6 cellular contexts compared by ENCODE assay signal in genomic region chr6:149922091-149922490, GRCh38. TPM values are rescaled to one million over a fixed set of nuclear protein-coding genes. Genes with fewer than 3 reads are reported as not detected.
A peak's percentile ranks its signal among the peaks of the same experiment; 100 is the strongest.
DNase-seq lines count a peak whose midpoint lies in the region; ATAC-seq and TF ChIP-seq lines count a peak whose summit lies in the region.
"Not testable (repeated sequence)": the region's sequence is repeated elsewhere in the genome, so short reads cannot be mapped to it uniquely, and the experiment has no call there.

No MANE protein-coding gene starts in this region.

- CTCF ChIA-PET in Caco-2 (lab: Charles Lee); naive thymus-derived CD4-positive, alpha-beta T cell (lab: Charles Lee): not testable (repeated sequence)

- not testable (repeated sequence) for H3K4me1 ChIP-seq in Caco-2; fibroblast of lung (ENCODE audit: control insufficient read depth, extremely low read depth, insufficient read depth, low read length); naive thymus-derived CD4-positive, alpha-beta T cell (ENCODE audit: control insufficient read depth in 2 of 2, insufficient read depth in 2 of 2, low read length in 2 of 2)
- peaks cover 4 to 14% of the 10 kb centered on the region in 2 donors for H3K4me1 ChIP-seq in thoracic aorta (ENCODE audit: control insufficient read depth in 1 of 2, low read depth in 2 of 2)

- H3K4me3 ChIP-seq in Caco-2 (ENCODE audit: low read depth, low read length) (peak overlapping the region; percentile 32), fibroblast of lung (replicated peaks in 1 of 4; ENCODE audit: control extremely low read depth in 1 of 4, insufficient read depth in 1 of 4, low read depth in 3 of 4, low read length in 4 of 4) (peak overlapping the region in 2 of 4 experiments; percentile 14 to 76), thoracic aorta (peak overlapping the region; percentile 69)
- H3K4me3 ChIP-seq in naive thymus-derived CD4-positive, alpha-beta T cell (ENCODE audit: low read length): not testable (repeated sequence)

- not testable (repeated sequence) for H3K9me3 ChIP-seq in Caco-2; fibroblast of lung (ENCODE audit: control insufficient read depth, insufficient read depth, low read depth, low read length); naive thymus-derived CD4-positive, alpha-beta T cell (ENCODE audit: control insufficient read depth in 2 of 3, low read length in 3 of 3); thoracic aorta

- peak overlapping the region; percentile 81 for H3K4me3 Mint-ChIP-seq in Caco-2 (ENCODE audit: unreplicated experiment)
- peak overlapping the region; percentile 44 for H3K4me3 Mint-ChIP-seq in T-helper 2 cell treated with Interferon-gamma antibody and Interleukin-4, amounts not matched to agents 5 μg/mL and 100 μg/mL, for 36 hours
- H3K4me3 Mint-ChIP-seq in activated naive CD8-positive, alpha-beta T cell: peak overlapping the region; percentile 74
- H3K4me3 Mint-ChIP-seq in naive thymus-derived CD4-positive, alpha-beta T cell: peak overlapping the region; percentile 53 to 89 (median 64)

- H3K36me3 Mint-ChIP-seq in Caco-2 (ENCODE audit: insufficient read depth, unreplicated experiment); T-helper 2 cell treated with Interferon-gamma antibody and Interleukin-4, amounts not matched to agents 5 μg/mL and 100 μg/mL, for 36 hours (ENCODE audit: low read depth); activated naive CD8-positive, alpha-beta T cell; naive thymus-derived CD4-positive, alpha-beta T cell: not testable (repeated sequence)

- H3K27ac ChIP-seq in fibroblast of lung (ENCODE audit: insufficient read depth, low read length); naive thymus-derived CD4-positive, alpha-beta T cell (ENCODE audit: low read depth, low read length); thoracic aorta: not testable (repeated sequence)

- not testable (repeated sequence) for H3K27ac Mint-ChIP-seq in Caco-2 (ENCODE audit: unreplicated experiment); T-helper 2 cell treated with Interferon-gamma antibody and Interleukin-4, amounts not matched to agents 5 μg/mL and 100 μg/mL, for 36 hours; activated naive CD8-positive, alpha-beta T cell; naive thymus-derived CD4-positive, alpha-beta T cell

- H3K4me2 ChIP-seq in fibroblast of lung (ENCODE audit: extremely low read depth, insufficient read depth, low read length): peak overlapping the region; percentile 79

- TF ChIP-seq CTCF in Caco-2 (IDR thresholded peaks at IDR 0.05; ENCODE audit: insufficient read depth in 1 of 2, low read depth in 1 of 2, low read length in 1 of 2, severe bottlenecking in 1 of 2, unreplicated experiment in 1 of 2); fibroblast of lung (conservative IDR thresholded peaks at IDR 0.05 in 1 of 2, IDR thresholded peaks at IDR 0.05 in 1 of 2; ENCODE audit: low read depth in 1 of 2, low read length in 2 of 2); thoracic aorta (IDR thresholded peaks at IDR 0.05): not testable (repeated sequence)

- POLR2A ChIA-PET in Caco-2 (lab: Charles Lee); naive thymus-derived CD4-positive, alpha-beta T cell (lab: Charles Lee): not testable (repeated sequence)

- H3K36me3 ChIP-seq in Caco-2 (ENCODE audit: control insufficient read depth, insufficient read depth, low read length); fibroblast of lung (ENCODE audit: control insufficient read depth, insufficient read depth, low read length); naive thymus-derived CD4-positive, alpha-beta T cell (ENCODE audit: control insufficient read depth in 2 of 3, insufficient read depth in 3 of 3, low read length in 3 of 3); thoracic aorta: not testable (repeated sequence)

- not testable (repeated sequence) for H3K9me3 Mint-ChIP-seq in Caco-2 (ENCODE audit: unreplicated experiment); T-helper 2 cell treated with Interferon-gamma antibody and Interleukin-4, amounts not matched to agents 5 μg/mL and 100 μg/mL, for 36 hours; activated naive CD8-positive, alpha-beta T cell (ENCODE audit: low read depth); naive thymus-derived CD4-positive, alpha-beta T cell

- not testable (repeated sequence) for H3K79me2 ChIP-seq in fibroblast of lung (ENCODE audit: control insufficient read depth, insufficient read depth, low read length)

- peak in 1 of 2 experiments; percentile 33 for DNase-seq in Caco-2
- not testable (repeated sequence) for DNase-seq in T-helper 2 cell treated with Interferon-gamma antibody and Interleukin-4, amounts not matched to agents 5 μg/mL and 100 μg/mL, for 36 hours (ENCODE audit: low spot score); fibroblast of lung (ENCODE audit: low read depth in 2 of 2); naive thymus-derived CD4-positive, alpha-beta T cell; thoracic aorta (ENCODE audit: low spot score)

- not testable (repeated sequence) for H4K20me1 ChIP-seq in fibroblast of lung (ENCODE audit: control insufficient read depth, extremely low read depth, insufficient read depth, low read length)

- not testable (repeated sequence) for BruUV-seq in Caco-2 (replicated peaks; lab: Mats Ljungman, UMichigan)

- intact Hi-C loops in Caco-2 (cut with micrococcal nuclease; ENCODE audit: unreplicated experiment): loop anchor here (5.0 kb wide), 1 partner anchor 40 kb away; no protein-coding TSS in a partner anchor
- intact Hi-C loops in naive thymus-derived CD4-positive, alpha-beta T cell (cut with micrococcal nuclease): loop anchor here (2.0 to 10.0 kb wide), 2 partner anchors 375 to 897 kb away; partner anchors contain the start of gene PPIL4 (in 1 of the 2)

- H3K9ac ChIP-seq in fibroblast of lung (ENCODE audit: insufficient read depth, low read length): not testable (repeated sequence)

- H3K27me3 ChIP-seq in Caco-2 (replicated peaks; ENCODE audit: control insufficient read depth, insufficient read depth, low read length); fibroblast of lung (ENCODE audit: control insufficient read depth, insufficient read depth, low read length); thoracic aorta (replicated peaks; ENCODE audit: insufficient read depth): not testable (repeated sequence)
- peaks cover 16% of the 10 kb centered on the region in 2 donors for H3K27me3 ChIP-seq in naive thymus-derived CD4-positive, alpha-beta T cell (ENCODE audit: control insufficient read depth in 2 of 2, insufficient read depth in 2 of 2, low read length in 2 of 2)

- H3K4me1 Mint-ChIP-seq in Caco-2 (ENCODE audit: low read depth, unreplicated experiment): not testable (repeated sequence)
- peaks cover 12% of the 10 kb centered on the region for H3K4me1 Mint-ChIP-seq in T-helper 2 cell treated with Interferon-gamma antibody and Interleukin-4, amounts not matched to agents 5 μg/mL and 100 μg/mL, for 36 hours (ENCODE audit: low read depth)
- H3K4me1 Mint-ChIP-seq in activated naive CD8-positive, alpha-beta T cell (ENCODE audit: low read depth): peaks cover 20% of the 10 kb centered on the region
- H3K4me1 Mint-ChIP-seq in naive thymus-derived CD4-positive, alpha-beta T cell: peaks cover 18 to 30% (median 26%) of the 10 kb centered on the region in 7 donors

- not testable (repeated sequence) for ATAC-seq in naive thymus-derived CD4-positive, alpha-beta T cell; thoracic aorta (ENCODE audit: insufficient number of reproducible peaks, low FRiP score, low read depth)

- not testable (repeated sequence) for H2AFZ ChIP-seq in fibroblast of lung (ENCODE audit: low read length)

- peaks cover 31% of the 10 kb centered on the region for H3K27me3 Mint-ChIP-seq in Caco-2 (ENCODE audit: insufficient read depth, unreplicated experiment)
- H3K27me3 Mint-ChIP-seq in T-helper 2 cell treated with Interferon-gamma antibody and Interleukin-4, amounts not matched to agents 5 μg/mL and 100 μg/mL, for 36 hours (ENCODE audit: low read depth): peaks cover 77% of the 10 kb centered on the region
- peaks cover 47% of the 10 kb centered on the region for H3K27me3 Mint-ChIP-seq in activated naive CD8-positive, alpha-beta T cell
- H3K27me3 Mint-ChIP-seq in naive thymus-derived CD4-positive, alpha-beta T cell: peaks cover 62 to 75% (median 70%) of the 10 kb centered on the region in 5 donors

RNA-seq across cellular contexts. Expression of gene RAET1G, which starts 0.8 kb away (rescaled TPM):
- not detected in 2 replicates for total RNA-seq in Caco-2 (2022)
- 3.3 and 8.8 TPM in 2 replicates for total RNA-seq in fibroblast of lung
- 3.3 and 8.9 TPM in 2 replicates for polyA plus RNA-seq in fibroblast of lung
- 3.7 and 9.9 TPM in 2 replicates for polyA plus RNA-seq in fibroblast of lung (2012)
- polyA minus RNA-seq in fibroblast of lung (ENCODE audit: low replicate concordance): 1.8 and 10.8 TPM in 2 replicates
- not detected for total RNA-seq in naive thymus-derived CD4-positive, alpha-beta T cell
- not detected for polyA plus RNA-seq in naive thymus-derived CD4-positive, alpha-beta T cell
- total RNA-seq in thoracic aorta: not detected

RNA-seq across cellular contexts. Expression of gene ULBP2, which starts 19.7 kb away (rescaled TPM):
- total RNA-seq in Caco-2 (2022): 4.8 and 4.9 TPM in 2 replicates
- 1.0 and 1.8 TPM in 2 replicates for total RNA-seq in fibroblast of lung
- polyA plus RNA-seq in fibroblast of lung: 6.9 and 10.0 TPM in 2 replicates
- 4.3 and 6.1 TPM in 2 replicates for polyA plus RNA-seq in fibroblast of lung (2012)
- polyA minus RNA-seq in fibroblast of lung (ENCODE audit: low replicate concordance): 1.7 and 3.3 TPM in 2 replicates
- 1 to 10 TPM in 1 of 5 experiments, under 1 TPM in 3, not detected in 1; 0.27 to 1.0 (median 0.65) TPM for total RNA-seq in naive thymus-derived CD4-positive, alpha-beta T cell
- polyA plus RNA-seq in naive thymus-derived CD4-positive, alpha-beta T cell: under 1 TPM in 1 of 2 donors, not detected in 1; 0.56 TPM
- total RNA-seq in thoracic aorta: under 1 TPM in 1 of 2 donors, not detected in 1; 0.41 TPM

RNA-seq across cellular contexts. Expression of gene RAET1E, which starts 24.2 kb away (rescaled TPM):
- total RNA-seq in Caco-2 (2022) (not detected in 2 replicates), fibroblast of lung (0.51 and 1.5 TPM in 2 replicates), thoracic aorta (not detected)
- 0.12 and 0.70 TPM in 2 replicates for polyA plus RNA-seq in fibroblast of lung
- 0.13 and 0.89 TPM in 2 replicates for polyA plus RNA-seq in fibroblast of lung (2012)
- 0.63 TPM in 1 of 2 replicates, not detected in the other for polyA minus RNA-seq in fibroblast of lung (ENCODE audit: low replicate concordance)
- total RNA-seq in naive thymus-derived CD4-positive, alpha-beta T cell: not detected
- polyA plus RNA-seq in naive thymus-derived CD4-positive, alpha-beta T cell: not detected

RNA-seq across cellular contexts. Expression of gene ULBP1, which starts 41.7 kb away (rescaled TPM):
- total RNA-seq in Caco-2 (2022) (5.4 and 7.7 TPM in 2 replicates), fibroblast of lung (0.26 and 0.83 TPM in 2 replicates), thoracic aorta (under 1 TPM in 1 of 2 donors, not detected in 1; 0.14 TPM)
- polyA plus RNA-seq in fibroblast of lung: 1.1 and 2.1 TPM in 2 replicates
- 0.89 and 1.5 TPM in 2 replicates for polyA plus RNA-seq in fibroblast of lung (2012)
- 1.5 TPM in 1 of 2 replicates, not detected in the other for polyA minus RNA-seq in fibroblast of lung (ENCODE audit: low replicate concordance)
- total RNA-seq in naive thymus-derived CD4-positive, alpha-beta T cell: 1 to 10 TPM in 1 of 5 experiments, not detected in 4; 1.4 TPM
- polyA plus RNA-seq in naive thymus-derived CD4-positive, alpha-beta T cell: not detected

RNA-seq across cellular contexts. Expression of gene LRP11, which starts 57.9 kb away (rescaled TPM):
- total RNA-seq in Caco-2 (2022) (17.7 and 18.4 TPM in 2 replicates), fibroblast of lung (54.7 and 89.5 TPM in 2 replicates), thoracic aorta (10 to 100 TPM; 22.4 to 31.8 TPM)
- 43.3 and 58.4 TPM in 2 replicates for polyA plus RNA-seq in fibroblast of lung
- polyA plus RNA-seq in fibroblast of lung (2012): 31.4 and 42.5 TPM in 2 replicates
- 82.3 and 116 TPM in 2 replicates for polyA minus RNA-seq in fibroblast of lung (ENCODE audit: low replicate concordance)
- 1 to 10 TPM in 4 of 5 experiments, under 1 TPM in 1; 0.88 to 3.7 (median 2.8) TPM for total RNA-seq in naive thymus-derived CD4-positive, alpha-beta T cell
- 1 to 10 TPM in 1 of 2 donors, under 1 TPM in 1; 0.76 to 1.5 TPM for polyA plus RNA-seq in naive thymus-derived CD4-positive, alpha-beta T cell
